8 cellular contexts compared by ENCODE assay signal in genomic region chr10:22476601-22477364, GRCh38.
A peak's percentile ranks its signal among the peaks of the same experiment; 100 is the strongest.
DNase-seq lines count a peak whose midpoint lies in the region; ATAC-seq, FAIRE-seq and TF ChIP-seq lines count a peak whose summit lies in the region.

No MANE protein-coding gene starts in this region.

- DNase-seq in activated CD4-positive, alpha-beta T cell treated with anti-CD3 and anti-CD28 coated beads for 36 hours: no peak
- no peak for DNase-seq in activated CD4-positive, alpha-beta T cell treated with anti-CD3 and anti-CD28 coated beads for 48 hours
- DNase-seq in astrocyte (ENCODE audit: low read depth) (no peak), memory B cell (ENCODE audit: low spot score in 2 of 2) (peak in 1 of 2 donors; percentile 15), substantia nigra (lab: John Stamatoyannopoulos, UW) (no peak), Ammon's horn (ENCODE audit: low spot score) (no peak), HEK293T (ENCODE audit: extremely low spot score) (no peak)

- no peak for FAIRE-seq in astrocyte (lab: Jason Lieb, UNC)

- H3K27me3 ChIP-seq in astrocyte (ENCODE audit: insufficient read depth, low read length): peaks cover 63% of the 10 kb centered on the region

- CTCF ChIA-PET in activated CD4-positive, alpha-beta T cell treated with anti-CD3 and anti-CD28 coated beads for 36 hours (lab: Charles Lee): interaction anchor here (0.6 kb wide), 1 partner anchor 604 kb away, joined by 3 read pairs; no protein-coding TSS in a partner anchor
- CTCF ChIA-PET in HEK293T (lab: Yijun Ruan, JAX): no interaction called here

- H3K4me3 Mint-ChIP-seq in activated CD4-positive, alpha-beta T cell treated with anti-CD3 and anti-CD28 coated beads for 36 hours: peak overlapping the region; percentile 26
- H3K4me3 Mint-ChIP-seq in astrocyte (ENCODE audit: unreplicated experiment): peak overlapping the region; percentile 62
- H3K4me3 Mint-ChIP-seq in memory B cell: peak overlapping the region; percentile 66

- H3K27me3 Mint-ChIP-seq in activated CD4-positive, alpha-beta T cell treated with anti-CD3 and anti-CD28 coated beads for 36 hours: peaks cover 52% of the 10 kb centered on the region
- H3K27me3 Mint-ChIP-seq in astrocyte (ENCODE audit: low read depth, unreplicated experiment): peaks cover 72% of the 10 kb centered on the region
- peaks cover 20% of the 10 kb centered on the region for H3K27me3 Mint-ChIP-seq in memory B cell

- no peak for TF ChIP-seq CTCF in astrocyte (IDR thresholded peaks at IDR 0.05; ENCODE audit: insufficient read depth, low read depth, low read length)

- H3K4me1 ChIP-seq in astrocyte (ENCODE audit: insufficient read depth, low read length): peaks cover 11% of the 10 kb centered on the region

- H2AFZ ChIP-seq in astrocyte (ENCODE audit: low read depth, low read length): peak overlapping the region; percentile 78

- H3K36me3 ChIP-seq in astrocyte (ENCODE audit: insufficient read depth, low read length): no peaks in the 10 kb centered on the region

- no peak overlapping the region for H3K27ac ChIP-seq in astrocyte (ENCODE audit: low read depth, low read length)
- peak overlapping the region; percentile 14 for H3K27ac ChIP-seq in substantia nigra (ENCODE audit: low read depth, low read length, poor library complexity, severe bottlenecking)

- H3K27ac Mint-ChIP-seq in activated CD4-positive, alpha-beta T cell treated with anti-CD3 and anti-CD28 coated beads for 36 hours: no peak overlapping the region
- H3K27ac Mint-ChIP-seq in astrocyte (ENCODE audit: unreplicated experiment) (no peak overlapping the region), memory B cell (no peak overlapping the region)

- ATAC-seq in activated CD4-positive, alpha-beta T cell treated with anti-CD3 and anti-CD28 coated beads for 36 hours: no peak
- ATAC-seq in memory B cell (ENCODE audit: low read depth): peak; percentile 17
- no peak for ATAC-seq in GM19351 (IDR thresholded peaks at IDR 0.05; ENCODE audit: unreplicated experiment)

- H3K9me3 ChIP-seq in astrocyte (ENCODE audit: insufficient read depth, low read depth, low read length): no peaks in the 10 kb centered on the region

- no peak overlapping the region for H3K9ac ChIP-seq in astrocyte (ENCODE audit: low read length)

- no peaks in the 10 kb centered on the region for H3K79me2 ChIP-seq in astrocyte (ENCODE audit: insufficient read depth, low read length)

- no peaks in the 10 kb centered on the region for H3K36me3 Mint-ChIP-seq in activated CD4-positive, alpha-beta T cell treated with anti-CD3 and anti-CD28 coated beads for 36 hours (ENCODE audit: low read depth)
- H3K36me3 Mint-ChIP-seq in astrocyte (ENCODE audit: low read depth, unreplicated experiment): no peaks in the 10 kb centered on the region
- no peaks in the 10 kb centered on the region for H3K36me3 Mint-ChIP-seq in memory B cell

- H4K20me1 ChIP-seq in astrocyte (ENCODE audit: insufficient read depth, low read length): no peaks in the 10 kb centered on the region

- H3K4me2 ChIP-seq in astrocyte (ENCODE audit: low read length): peak overlapping the region; percentile 84

- no peaks in the 10 kb centered on the region for H3K9me3 Mint-ChIP-seq in activated CD4-positive, alpha-beta T cell treated with anti-CD3 and anti-CD28 coated beads for 36 hours (ENCODE audit: low read depth)
- peaks cover 4% of the 10 kb centered on the region for H3K9me3 Mint-ChIP-seq in astrocyte (ENCODE audit: unreplicated experiment)
- H3K9me3 Mint-ChIP-seq in memory B cell: no peaks in the 10 kb centered on the region

- peaks cover 13% of the 10 kb centered on the region for H3K4me1 Mint-ChIP-seq in activated CD4-positive, alpha-beta T cell treated with anti-CD3 and anti-CD28 coated beads for 36 hours
- H3K4me1 Mint-ChIP-seq in astrocyte (ENCODE audit: low read depth, unreplicated experiment) (peaks cover 7% of the 10 kb centered on the region), memory B cell (peaks cover 8% of the 10 kb centered on the region)

- intact Hi-C loops in activated CD4-positive, alpha-beta T cell treated with anti-CD3 and anti-CD28 coated beads for 36 hours (cut with DNase I, micrococcal nuclease): loop anchor here (1.0 to 2.0 kb wide), 2 partner anchors 39 to 136 kb away; no protein-coding TSS in a partner anchor

- POLR2A ChIA-PET in activated CD4-positive, alpha-beta T cell treated with anti-CD3 and anti-CD28 coated beads for 36 hours (lab: Charles Lee): no interaction called here
- POLR2A ChIA-PET in HEK293T (lab: Yijun Ruan, JAX): interaction anchor here (2.3 kb wide), 1 partner anchor 42 kb away, joined by 6 read pairs; no protein-coding TSS in a partner anchor

- H3K4me3 ChIP-seq in astrocyte (ENCODE audit: insufficient read depth, low read depth, low read length): peak overlapping the region; percentile 31

TF ChIP-seq in HEK293T, 16 proteins besides CTCF, POLR2A, EP300 and RAD21:
- no peak for TF ChIP-seq L3MBTL2 (conservative IDR thresholded peaks at IDR 0.05)
- TF ChIP-seq LEF1 (IDR thresholded peaks at IDR 0.05; ENCODE audit: borderline replicate concordance): no peak
- no peak for TF ChIP-seq PKNOX1 (IDR thresholded peaks at IDR 0.05)
- no peak for TF ChIP-seq SUZ12 (IDR thresholded peaks at IDR 0.05)
- no peak for TF ChIP-seq BHLHE40 (IDR thresholded peaks at IDR 0.05; ENCODE audit: borderline replicate concordance)
- TF ChIP-seq ELF4 (IDR thresholded peaks at IDR 0.05): no peak
- no peak for TF ChIP-seq FOXA1 (IDR thresholded peaks at IDR 0.05)
- TF ChIP-seq TARDBP (IDR thresholded peaks at IDR 0.05): no peak
